15 cellular contexts compared by ENCODE assay signal in the genomic region with DNA sequence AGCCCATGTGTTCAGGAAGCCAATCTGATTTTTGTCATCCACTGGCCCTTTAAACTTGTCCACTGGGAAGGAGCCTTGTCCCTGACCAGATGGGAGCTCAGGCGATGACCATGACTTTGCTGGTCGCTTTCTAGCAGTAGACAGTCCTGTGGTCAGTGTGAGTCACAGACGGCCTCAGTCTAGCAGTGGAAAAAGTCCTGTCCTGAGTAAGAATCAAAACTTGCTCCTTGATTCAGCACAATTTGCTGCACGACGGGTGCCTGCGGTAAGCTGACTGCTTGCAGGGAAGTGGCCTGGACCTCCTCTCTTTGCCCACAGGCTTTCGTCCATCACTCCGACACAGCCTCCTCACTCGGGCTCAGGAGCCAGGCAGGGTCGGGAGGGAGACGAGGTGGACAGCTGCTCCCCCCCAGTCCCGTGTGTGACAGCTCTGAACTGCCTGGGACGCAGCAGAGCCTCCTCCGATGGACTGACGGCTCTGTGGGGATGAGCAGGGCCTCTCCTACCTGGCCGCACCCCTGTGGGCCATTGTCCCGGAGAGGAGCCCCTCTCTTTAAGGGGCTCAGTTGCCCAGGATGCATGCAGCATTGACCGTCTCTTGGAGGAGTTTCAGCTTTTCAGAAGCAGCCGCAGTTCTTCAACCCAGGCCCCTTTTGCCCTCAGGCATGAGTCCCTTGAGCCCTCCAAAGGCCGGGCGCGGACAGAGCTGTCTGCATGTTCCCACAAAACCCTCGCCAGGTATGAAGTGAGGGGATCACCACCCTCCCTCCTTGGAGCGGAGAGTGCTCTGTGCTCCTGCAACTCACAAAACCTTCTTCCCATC.
A peak's percentile ranks its signal among the peaks of the same experiment; 100 is the strongest.
DNase-seq lines count a peak whose midpoint lies in the region; ATAC-seq, FAIRE-seq and TF ChIP-seq lines count a peak whose summit lies in the region.
"Had no signal": no experiment of that assay in that cellular context is flagged by ENCODE, and none has a peak within 500 bp of the region (broad histone marks: within the 10 kb centered on the region; RNA-seq: fewer than 3 reads in every experiment).

No MANE protein-coding gene starts in this region.

- 68% methylated on average over 16 of the region's 24 CpGs for WGBS in A549 (ENCODE audit: missing lambda C conversion rate)
- no CpG with 5 or more reads among the region's 24 CpGs for WGBS in H9 (ENCODE audit: extremely low coverage, insufficient read length, low lambda C conversion rate)

- in situ Hi-C loops in astrocyte of the cerebellum (cut with HindIII; ENCODE audit: low sequenced_read_pairs) = no loop called here

- no peak overlapping the region for H3K56ac ChIP-seq in H9 (ENCODE audit: insufficient read length, low read depth, low read length)

- peak overlapping the region; percentile 69; the same call in 2 of the 3 replicates for H3K4me2 ChIP-seq in A549
- no peak overlapping the region for H3K4me2 ChIP-seq in H9 (ENCODE audit: insufficient read depth, insufficient read length, low read length)

- H3K23ac ChIP-seq in H9 (ENCODE audit: insufficient read length, low read depth, low read length) = no peak overlapping the region

- H3K79me2 ChIP-seq in H9 (ENCODE audit: insufficient read depth, low read length) = no peaks in the 10 kb centered on the region

- H3K27ac ChIP-seq in A549 = peak overlapping the region; percentile 96 to 97
- H3K27ac ChIP-seq in H9 (ENCODE audit: insufficient read length, low read depth, low read length) = no peak overlapping the region
- H3K27ac ChIP-seq: foreskin keratinocyte, Peyer's patch, upper lobe of left lung had no signal

- no peak overlapping the region for H2BK15ac ChIP-seq in H9 (ENCODE audit: low read depth, low read length)

- no peak overlapping the region for H2BK120ac ChIP-seq in H9 (ENCODE audit: low read depth, low read length, poor library complexity, severe bottlenecking)

- TF ChIP-seq CTCF in A549 (IDR thresholded peaks at IDR 0.05) = no peak
- TF ChIP-seq CTCF in H9 (conservative IDR thresholded peaks at IDR 0.05) = no peak
- no peak for TF ChIP-seq CTCF in astrocyte of the cerebellum (IDR thresholded peaks at IDR 0.05; ENCODE audit: low read depth, low read length, missing control alignments)

- DNase-seq in A549 (ENCODE audit: low read depth in 1 of 2, low spot score in 1 of 2) (peak in 1 of 2 experiments; percentile 47), H9 (peak; percentile 24), astrocyte of the cerebellum (ENCODE audit: low read depth) (peak; percentile 60), mesenteric fat pad (ENCODE audit: low spot score) (peak; percentile 83), NCI-H748 (lab: John Stamatoyannopoulos, UW; ENCODE audit: unreplicated experiment) (no peak), HTR-8/SVneo (ENCODE audit: insufficient read length, low spot score) (no peak), GOT3 (lab: John Stamatoyannopoulos, UW) (no peak)
- DNase-seq: activated naive CD4-positive, alpha-beta T cell treated with anti-CD3 and anti-CD28 coated beads, Interleukin-2, amount 10 ng/mL, durations not matched to agents 7 days and 5 days; cortex of kidney; DMS79; foreskin keratinocyte; left cardiac atrium; Peyer's patch; upper lobe of left lung had no signal

- no peak for TF ChIP-seq RAD21 in A549 (conservative IDR thresholded peaks at IDR 0.05 in 1 of 2, IDR thresholded peaks at IDR 0.05 in 1 of 2)

- no peak overlapping the region for H3K4ac ChIP-seq in H9 (ENCODE audit: low read depth, low read length)

- H3K9me3 Mint-ChIP-seq in H9 = peaks cover 3 to 8% of the 10 kb centered on the region in 2 experiments; a peak in 4 of 5 replicates
- H3K9me3 Mint-ChIP-seq: activated naive CD4-positive, alpha-beta T cell treated with anti-CD3 and anti-CD28 coated beads, Interleukin-2, amount 10 ng/mL, durations not matched to agents 7 days and 5 days had no signal

- no peak overlapping the region; the same call in 1 of the 2 replicates for H3K14ac ChIP-seq in H9 (ENCODE audit: insufficient read depth, low read length)

- H3K27ac Mint-ChIP-seq in H9 = no peak overlapping the region; a peak in 1 of 7 replicates
- H3K27ac Mint-ChIP-seq: activated naive CD4-positive, alpha-beta T cell treated with anti-CD3 and anti-CD28 coated beads, Interleukin-2, amount 10 ng/mL, durations not matched to agents 7 days and 5 days had no signal

- no peak overlapping the region for H4K8ac ChIP-seq in H9 (replicated peaks; ENCODE audit: insufficient read length, low read depth, low read length)

- H3K4me1 ChIP-seq in A549 (peaks cover 56% of the 10 kb centered on the region), H9 (ENCODE audit: insufficient read depth, low read length) (no peaks in the 10 kb centered on the region)
- H3K4me1 ChIP-seq: Peyer's patch had no signal

- H2BK5ac ChIP-seq in H9 (ENCODE audit: insufficient read length, low read length) = no peak overlapping the region

- no peak overlapping the region for H2BK20ac ChIP-seq in H9 (ENCODE audit: low read depth, low read length, poor library complexity, severe bottlenecking)

- CTCF ChIA-PET in A549 (lab: Yijun Ruan, JAX) = interaction anchor here (1.0 to 1.5 kb wide), 6 partner anchors 23 to 397 kb away, joined by 3 to 5 read pairs (median 4); no protein-coding TSS in a partner anchor

- H3K36me3 Mint-ChIP-seq in H9 (ENCODE audit: insufficient read depth in 1 of 3, low read depth in 3 of 3) = peaks cover 0 to 2% (median 0%) of the 10 kb centered on the region in 3 experiments; a peak in 2 of 7 replicates
- H3K36me3 Mint-ChIP-seq: activated naive CD4-positive, alpha-beta T cell treated with anti-CD3 and anti-CD28 coated beads, Interleukin-2, amount 10 ng/mL, durations not matched to agents 7 days and 5 days had no signal

- peaks cover 8% of the 10 kb centered on the region for H3K9me3 ChIP-seq in A549
- H3K9me3 ChIP-seq in H9 (ENCODE audit: control insufficient read depth, low read depth, low read length) = no peaks in the 10 kb centered on the region
- H3K9me3 ChIP-seq: Peyer's patch, upper lobe of left lung had no signal

- no peak overlapping the region for H2AFZ ChIP-seq in H9 (ENCODE audit: low read length)

- no peak for ATAC-seq in A549
- no peak for ATAC-seq in HG03025 (IDR thresholded peaks at IDR 0.05; ENCODE audit: low FRiP score, unreplicated experiment)
- ATAC-seq: foreskin keratinocyte had no signal

- H2AK5ac ChIP-seq in H9 (ENCODE audit: insufficient read length, low read length) = no peak overlapping the region

- H4K20me1 ChIP-seq in H9 (ENCODE audit: control insufficient read depth, insufficient read depth, insufficient read length) = no peaks in the 10 kb centered on the region

- H2BK12ac ChIP-seq in H9 (ENCODE audit: insufficient read length, low read depth, low read length) = no peak overlapping the region

- FAIRE-seq in A549 (lab: Jason Lieb, UNC) = peak; percentile 13
- no peak for FAIRE-seq in HTR-8/SVneo (lab: Jason Lieb, UNC)

- peaks cover 1% of the 10 kb centered on the region; the same call in 1 of the 2 replicates for H3K27me3 Mint-ChIP-seq in H9 (ENCODE audit: low read depth)

- H4K91ac ChIP-seq in H9 (ENCODE audit: insufficient read length, low read depth, low read length) = no peak overlapping the region

- H3K79me1 ChIP-seq in H9 (ENCODE audit: insufficient read depth, low read depth, low read length, poor library complexity, severe bottlenecking) = no peaks in the 10 kb centered on the region

- H3K4me3 Mint-ChIP-seq in H9 = no peak overlapping the region
- H3K4me3 Mint-ChIP-seq: activated naive CD4-positive, alpha-beta T cell treated with anti-CD3 and anti-CD28 coated beads, Interleukin-2, amount 10 ng/mL, durations not matched to agents 7 days and 5 days had no signal

- H3K23me2 ChIP-seq in H9 (ENCODE audit: insufficient read length, low read depth, low read length, poor library complexity, severe bottlenecking) = no peaks in the 10 kb centered on the region

- H3T11ph ChIP-seq in H9 (ENCODE audit: low read length) = no peak overlapping the region

- no peak overlapping the region for H3K9ac ChIP-seq in H9 (ENCODE audit: extremely low read depth, insufficient read length, low read length)

- H3K27me3 ChIP-seq in H9 (ENCODE audit: insufficient read depth, low read length) = no peaks in the 10 kb centered on the region
- H3K27me3 ChIP-seq: foreskin keratinocyte, Peyer's patch, upper lobe of left lung had no signal

- no peak overlapping the region for H3K18ac ChIP-seq in H9 (ENCODE audit: insufficient read length, low read depth, low read length)

- TF ChIP-seq POLR2A in A549 (IDR thresholded peaks at IDR 0.05; ENCODE audit: low read length) = no peak

- POLR2A ChIA-PET in A549 (lab: Yijun Ruan, JAX) = interaction anchor here (1.1 kb wide), 1 partner anchor 113 kb away, joined by 3 read pairs; no protein-coding TSS in a partner anchor

- TF ChIP-seq EP300 in A549 (IDR thresholded peaks at IDR 0.05) = no peak

- H3K4me1 Mint-ChIP-seq in H9 = peaks cover 0 to 10% of the 10 kb centered on the region in 2 experiments; a peak in 1 of 4 replicates

- no peak overlapping the region for H4K5ac ChIP-seq in H9 (ENCODE audit: insufficient read length, low read depth, low read length)

- H3K4me3 ChIP-seq in A549 (no peak overlapping the region), astrocyte of the cerebellum (ENCODE audit: low read depth, low read length) (no peak overlapping the region)
- H3K4me3 ChIP-seq: Peyer's patch, upper lobe of left lung had no signal

TF ChIP-seq in A549, 52 proteins besides CTCF, POLR2A, EP300 and RAD21:
- TF ChIP-seq MAFK (IDR thresholded peaks at IDR 0.05; ENCODE audit: partially characterized antibody) = peak; percentile 38
- TF ChIP-seq, protein P1, sequence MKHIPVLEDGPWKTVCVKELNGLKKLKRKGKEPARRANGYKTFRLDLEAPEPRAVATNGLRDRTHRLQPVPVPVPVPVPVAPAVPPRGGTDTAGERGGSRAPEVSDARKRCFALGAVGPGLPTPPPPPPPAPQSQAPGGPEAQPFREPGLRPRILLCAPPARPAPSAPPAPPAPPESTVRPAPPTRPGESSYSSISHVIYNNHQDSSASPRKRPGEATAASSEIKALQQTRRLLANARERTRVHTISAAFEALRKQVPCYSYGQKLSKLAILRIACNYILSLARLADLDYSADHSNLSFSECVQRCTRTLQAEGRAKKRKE (CRISPR knock-in tag; IDR thresholded peaks at IDR 0.05; ENCODE audit: low read depth) = no peak
TF ChIP-seq in A549: peak in this region for 1.

Comparison
In these comparisons a context has a peak if more than half of its experiments do, and no peak if none do; other contexts are left out.
1. DNase-seq: peak in H9 (single experiment), astrocyte of the cerebellum (single experiment) and mesenteric fat pad (single experiment); none in NCI-H748 (single experiment), HTR-8/SVneo (single experiment) and GOT3 (single experiment).